ENCODE assay signal across 10 cellular contexts in the genomic region with DNA sequence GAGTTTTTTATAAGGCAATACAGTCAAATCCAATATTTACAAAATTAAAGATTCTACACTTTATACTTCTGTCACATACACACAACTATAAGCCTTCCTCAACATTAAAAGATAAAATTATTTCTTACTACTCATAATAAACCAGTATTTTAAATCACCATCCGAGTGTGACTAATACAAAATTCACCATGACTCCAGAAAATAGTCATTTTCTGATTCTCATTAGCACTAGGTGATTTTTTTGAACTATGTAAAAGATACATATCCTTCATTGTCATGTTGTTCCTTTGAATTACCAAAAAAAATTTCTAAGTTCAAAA. TPM values are rescaled to one million over a fixed set of nuclear protein-coding genes. Genes with fewer than 3 reads are reported as not detected.
DNase-seq lines count a peak whose midpoint lies in the region; ATAC-seq and TF ChIP-seq lines count a peak whose summit lies in the region.
"Had no signal": no experiment of that assay in that cellular context is flagged by ENCODE, and none has a peak within 500 bp of the region (broad histone marks: within the 10 kb centered on the region; RNA-seq: fewer than 3 reads in every experiment).

No MANE protein-coding gene starts in this region.

- peak overlapping the region in 3 of 5 donors; percentile 29 to 68 (median 53) for H3K4me3 ChIP-seq in subcutaneous abdominal adipose tissue (ENCODE audit: low read depth in 1 of 5, low read length in 5 of 5)

- CTCF ChIA-PET in activated CD8-positive, alpha-beta memory T cell treated with anti-CD3 and anti-CD28 coated beads, Interleukin-2, amount 10 ng/mL, durations not matched to agents 7 days and 5 days (lab: Charles Lee): interaction anchor here (1.4 kb wide), 1 partner anchor 33 kb away, joined by 3 read pairs; no protein-coding TSS in a partner anchor
- CTCF ChIA-PET in activated CD4-positive, alpha-beta memory T cell treated with anti-CD3 and anti-CD28 coated beads for 36 hours (lab: Charles Lee): interaction anchor here (0.5 to 1.2 kb wide), 3 partner anchors 13 to 771 kb away, joined by 3 read pairs; no protein-coding TSS in a partner anchor

- H3K9ac ChIP-seq in subcutaneous abdominal adipose tissue (ENCODE audit: low read length in 5 of 5): peak overlapping the region in 2 of 5 donors; percentile 32 to 37

- no peak for DNase-seq in activated CD8-positive, alpha-beta memory T cell treated with anti-CD3 and anti-CD28 coated beads, Interleukin-2, amount 10 ng/mL, durations not matched to agents 7 days and 5 days
- DNase-seq in activated CD8-positive, alpha-beta memory T cell treated with anti-CD3 and anti-CD28 coated beads, Interleukin-2, amount 50 U/mL, for 48 hours: no peak
- DNase-seq in activated CD4-positive, alpha-beta memory T cell treated with anti-CD3 and anti-CD28 coated beads for 36 hours: no peak
- DNase-seq in foreskin keratinocyte (no peak), GDM1 (lab: John Stamatoyannopoulos, UW) (no peak), activated gamma-delta T cell treated with Interleukin-2 at 50 U/mL for 16 hours (no peak)
- DNase-seq: activated effector memory CD4-positive, alpha-beta T cell treated with Interleukin-2 at 50 U/mL for 16 hours had no signal

- H3K4me1 ChIP-seq in foreskin keratinocyte (peaks cover 7% of the 10 kb centered on the region), subcutaneous abdominal adipose tissue (ENCODE audit: control insufficient read depth in 5 of 5, insufficient read depth in 5 of 5, low read length in 5 of 5) (peaks cover 2 to 11% (median 8%) of the 10 kb centered on the region in 5 donors)

- TF ChIP-seq CTCF in foreskin keratinocyte (conservative IDR thresholded peaks at IDR 0.05): no peak

- H3K9me3 Mint-ChIP-seq in activated CD8-positive, alpha-beta memory T cell treated with anti-CD3 and anti-CD28 coated beads, Interleukin-2, amount 10 ng/mL, durations not matched to agents 7 days and 5 days (ENCODE audit: low read depth): no peaks in the 10 kb centered on the region
- no peaks in the 10 kb centered on the region for H3K9me3 Mint-ChIP-seq in activated CD4-positive, alpha-beta memory T cell treated with anti-CD3 and anti-CD28 coated beads for 36 hours
- H3K9me3 Mint-ChIP-seq: naive thymus-derived CD8-positive, alpha-beta T cell had no signal

- peak overlapping the region; percentile 85 for H3K4me3 Mint-ChIP-seq in activated CD8-positive, alpha-beta memory T cell treated with anti-CD3 and anti-CD28 coated beads, Interleukin-2, amount 10 ng/mL, durations not matched to agents 7 days and 5 days
- H3K4me3 Mint-ChIP-seq in activated CD4-positive, alpha-beta memory T cell treated with anti-CD3 and anti-CD28 coated beads for 36 hours: peak overlapping the region; percentile 26

- H3K27ac ChIP-seq in foreskin keratinocyte: peak overlapping the region; percentile 86
- no peak overlapping the region for H3K27ac ChIP-seq in subcutaneous abdominal adipose tissue (ENCODE audit: low read depth, low read length)

- no peak for ATAC-seq in activated CD8-positive, alpha-beta memory T cell treated with anti-CD3 and anti-CD28 coated beads, Interleukin-2, amount 10 ng/mL, durations not matched to agents 7 days and 5 days
- no peak for ATAC-seq in foreskin keratinocyte
- ATAC-seq in GM18868 (IDR thresholded peaks at IDR 0.05; ENCODE audit: unreplicated experiment): no peak

- peaks cover 4% of the 10 kb centered on the region for H3K36me3 Mint-ChIP-seq in activated CD8-positive, alpha-beta memory T cell treated with anti-CD3 and anti-CD28 coated beads, Interleukin-2, amount 10 ng/mL, durations not matched to agents 7 days and 5 days
- H3K36me3 Mint-ChIP-seq in activated CD4-positive, alpha-beta memory T cell treated with anti-CD3 and anti-CD28 coated beads for 36 hours: peaks cover 6% of the 10 kb centered on the region
- H3K36me3 Mint-ChIP-seq: naive thymus-derived CD8-positive, alpha-beta T cell had no signal

- H3K27me3 Mint-ChIP-seq in activated CD8-positive, alpha-beta memory T cell treated with anti-CD3 and anti-CD28 coated beads, Interleukin-2, amount 10 ng/mL, durations not matched to agents 7 days and 5 days: no peaks in the 10 kb centered on the region
- H3K27me3 Mint-ChIP-seq in activated CD4-positive, alpha-beta memory T cell treated with anti-CD3 and anti-CD28 coated beads for 36 hours: no peaks in the 10 kb centered on the region
- H3K27me3 Mint-ChIP-seq: naive thymus-derived CD8-positive, alpha-beta T cell had no signal

- intact Hi-C loops in activated CD4-positive, alpha-beta memory T cell treated with anti-CD3 and anti-CD28 coated beads for 36 hours (cut with micrococcal nuclease): loop anchor here (5.0 kb wide), 2 partner anchors 775 to 1210 kb away; a partner anchor contains a TSS

- POLR2A ChIA-PET in activated CD4-positive, alpha-beta memory T cell treated with anti-CD3 and anti-CD28 coated beads for 36 hours (lab: Charles Lee): no interaction called here

- H3K27me3 ChIP-seq in foreskin keratinocyte (no peaks in the 10 kb centered on the region), subcutaneous abdominal adipose tissue (ENCODE audit: control insufficient read depth in 5 of 5, insufficient read depth in 4 of 5, low read length in 5 of 5) (no peaks in the 10 kb centered on the region)

- H3K4me1 Mint-ChIP-seq in activated CD8-positive, alpha-beta memory T cell treated with anti-CD3 and anti-CD28 coated beads, Interleukin-2, amount 10 ng/mL, durations not matched to agents 7 days and 5 days: peaks cover 17% of the 10 kb centered on the region
- peaks cover 12% of the 10 kb centered on the region for H3K4me1 Mint-ChIP-seq in activated CD4-positive, alpha-beta memory T cell treated with anti-CD3 and anti-CD28 coated beads for 36 hours (ENCODE audit: low read depth)

- no peaks in the 10 kb centered on the region for H3K9me3 ChIP-seq in subcutaneous abdominal adipose tissue (ENCODE audit: control insufficient read depth in 5 of 5, low read length in 5 of 5)

- H3K36me3 ChIP-seq in subcutaneous abdominal adipose tissue (ENCODE audit: control insufficient read depth in 5 of 5, insufficient read depth in 5 of 5, low read length in 5 of 5): no peaks in the 10 kb centered on the region

- peak overlapping the region; percentile 98 for H3K27ac Mint-ChIP-seq in activated CD8-positive, alpha-beta memory T cell treated with anti-CD3 and anti-CD28 coated beads, Interleukin-2, amount 10 ng/mL, durations not matched to agents 7 days and 5 days
- peak overlapping the region; percentile 70 for H3K27ac Mint-ChIP-seq in activated CD4-positive, alpha-beta memory T cell treated with anti-CD3 and anti-CD28 coated beads for 36 hours

RNA-seq across cellular contexts. Expression of a gene that starts 0.6 kb away (rescaled TPM):
- total RNA-seq in activated CD8-positive, alpha-beta memory T cell treated with anti-CD3 and anti-CD28 coated beads, Interleukin-2, amount 10 ng/mL, durations not matched to agents 7 days and 5 days: 1 to 10 TPM; 5.2 to 6.7 TPM
- 1 to 10 TPM; 3.2 to 3.4 TPM for total RNA-seq in activated CD4-positive, alpha-beta memory T cell treated with anti-CD3 and anti-CD28 coated beads for 36 hours
- 14.3 and 29.3 TPM in 2 replicates for total RNA-seq in foreskin keratinocyte
- polyA plus RNA-seq in foreskin keratinocyte: 2.7 and 4.7 TPM in 2 replicates
- polyA plus RNA-seq: naive thymus-derived CD8-positive, alpha-beta T cell had no signal
